In the genomic region with DNA sequence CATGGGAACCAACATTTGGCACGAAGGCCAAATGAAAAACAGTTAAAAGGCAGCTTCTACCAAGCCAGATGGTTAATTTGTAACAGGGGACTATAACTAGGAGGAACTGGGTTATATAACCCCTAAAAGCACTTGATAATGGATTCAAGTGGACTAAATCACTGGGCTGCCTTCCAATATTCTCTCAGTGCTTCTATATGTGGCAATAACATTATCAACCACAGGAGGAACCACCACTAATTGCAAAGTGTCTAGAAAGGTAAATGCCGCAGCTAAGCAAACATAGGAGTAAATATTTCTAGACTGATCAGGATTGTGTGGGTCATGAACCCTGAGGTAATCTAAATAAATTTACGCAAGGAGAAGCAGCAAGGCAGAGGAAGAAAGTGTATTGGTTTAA, we compare ENCODE assay signal across 18 cellular contexts.
DNase-seq lines count a peak whose midpoint lies in the region; ATAC-seq, FAIRE-seq and TF ChIP-seq lines count a peak whose summit lies in the region.
"Had no signal": no experiment of that assay in that cellular context is flagged by ENCODE, and none has a peak within 500 bp of the region (broad histone marks: within the 10 kb centered on the region; RNA-seq: fewer than 3 reads in every experiment).

No MANE protein-coding gene starts in this region.

- BruUV-seq in HepG2 (replicated peaks; lab: Mats Ljungman, UMichigan) = no TSS peak

- 20% methylated on average over 3 of the region's 3 CpGs for WGBS in liver
- 3% methylated on average over 3 of the region's 3 CpGs for WGBS in HepG2 (ENCODE audit: low lambda C conversion rate)
- WGBS in mesenchymal stem cell = 14% methylated on average over 1 of the region's 3 CpGs

- H4K8ac ChIP-seq in mesenchymal stem cell (ENCODE audit: low read length) = no peak overlapping the region

- in situ Hi-C loops in HepG2 (cut with HindIII; ENCODE audit: extremely low pct_ligation_motif_present, low pct_unique_long_range_greater_than_20kb) = no loop called here

- intact Hi-C loops in HepG2 (cut with micrococcal nuclease; ENCODE audit: unreplicated experiment) = no loop called here

- no peak overlapping the region for H3K4me3 ChIP-seq in liver (ENCODE audit: low read depth in 1 of 3, low read length in 3 of 3)
- no peak overlapping the region for H3K4me3 ChIP-seq in HepG2 (replicated peaks in 1 of 3; ENCODE audit: insufficient read depth in 1 of 3, low read depth in 2 of 3, low read length in 3 of 3)
- no peak overlapping the region for H3K4me3 ChIP-seq in mesenchymal stem cell (ENCODE audit: insufficient read depth in 1 of 2, low read depth in 1 of 2, low read length in 2 of 2)
- H3K4me3 ChIP-seq: cardiac muscle cell, transverse colon had no signal

- POLR2A ChIA-PET in HepG2 (lab: Yijun Ruan, JAX) = no interaction called here

- H3K4me1 ChIP-seq in liver (ENCODE audit: control insufficient read depth in 4 of 4, insufficient read depth in 4 of 4, low read length in 3 of 4) (peaks cover 0 to 4% (median under 1%) of the 10 kb centered on the region in 4 donors), HepG2 (ENCODE audit: insufficient read depth, low read length) (no peaks in the 10 kb centered on the region), mesenchymal stem cell (ENCODE audit: control insufficient read depth, insufficient read depth, low read depth, low read length) (no peaks in the 10 kb centered on the region)
- H3K4me1 ChIP-seq: transverse colon had no signal

- H3K27me3 Mint-ChIP-seq in type B pancreatic cell = no peaks in the 10 kb centered on the region
- H3K27me3 Mint-ChIP-seq: activated naive CD8-positive, alpha-beta T cell treated with anti-CD3 and anti-CD28 coated beads, Interleukin-2, amount 10 ng/mL, durations not matched to agents 7 days and 5 days; stimulated activated memory B cell treated with anti-CD40 and anti-IgM and Interleukin-4, amounts not matched to agents 10 μg/mL and 1 μg/mL and 100 μg/mL, for 72 hours; T-cell had no signal

- no peaks in the 10 kb centered on the region for H3K27me3 ChIP-seq in liver (ENCODE audit: control insufficient read depth in 4 of 4, insufficient read depth in 4 of 4, low read length in 3 of 4)
- no peaks in the 10 kb centered on the region for H3K27me3 ChIP-seq in HepG2 (ENCODE audit: control insufficient read depth in 1 of 2, insufficient read depth in 2 of 2, low read length in 2 of 2)
- H3K27me3 ChIP-seq in mesenchymal stem cell (ENCODE audit: control insufficient read depth in 1 of 2, insufficient read depth in 1 of 2, low read length in 2 of 2) = no peaks in the 10 kb centered on the region
- H3K27me3 ChIP-seq: cardiac muscle cell, transverse colon had no signal

- DNase-seq in HepG2 (ENCODE audit: low spot score) (no peak), NCI-H69 (lab: John Stamatoyannopoulos, UW) (peak; percentile 86), urothelium cell line (ENCODE audit: low spot score) (no peak), mesenchymal stem cell (no peak), type B pancreatic cell (ENCODE audit: extremely low spot score, unreplicated experiment) (no peak)
- DNase-seq: activated CD8-positive, alpha-beta T cell treated with anti-CD3 and anti-CD28 coated beads, Interleukin-2, amount 10 ng/mL, durations not matched to agents 7 days and 5 days; activated naive CD8-positive, alpha-beta T cell treated with anti-CD3 and anti-CD28 coated beads, Interleukin-2, amount 10 ng/mL, durations not matched to agents 7 days and 5 days; effector CD4-positive, alpha-beta T cell; IMR-90; left cardiac atrium; MV-4-11; T-cell; transverse colon had no signal

- no peak overlapping the region for H3K27ac ChIP-seq in liver (ENCODE audit: low read depth in 1 of 2, low read length in 2 of 2)
- H3K27ac ChIP-seq in HepG2 (ENCODE audit: extremely low read length, insufficient read depth, low read length) = no peak overlapping the region
- H3K27ac ChIP-seq in mesenchymal stem cell (ENCODE audit: low read length, poor library complexity, severe bottlenecking) = no peak overlapping the region
- H3K27ac ChIP-seq: cardiac muscle cell, transverse colon had no signal

- H3K36me3 ChIP-seq in liver (ENCODE audit: control insufficient read depth in 4 of 4, insufficient read depth in 3 of 4, low read depth in 1 of 4, low read length in 3 of 4) (no peaks in the 10 kb centered on the region), HepG2 (replicated peaks in 1 of 2; ENCODE audit: control insufficient read depth in 1 of 2, insufficient read depth in 2 of 2, low read length in 2 of 2) (no peaks in the 10 kb centered on the region), mesenchymal stem cell (ENCODE audit: control insufficient read depth in 1 of 2, insufficient read depth in 2 of 2, low read depth in 1 of 2, low read length in 2 of 2) (no peaks in the 10 kb centered on the region)
- H3K36me3 ChIP-seq: cardiac muscle cell, transverse colon had no signal

- H2AK5ac ChIP-seq in mesenchymal stem cell (ENCODE audit: low read length, severe bottlenecking) = no peak overlapping the region

- no peaks in the 10 kb centered on the region for H3K79me1 ChIP-seq in mesenchymal stem cell (replicated peaks; ENCODE audit: low read length, poor library complexity, severe bottlenecking)

- TF ChIP-seq EP300 in HepG2 (IDR thresholded peaks at IDR 0.05; ENCODE audit: low read depth in 2 of 2, low read length in 2 of 2) (no peak), HepG2 (CRISPR knock-in tag; IDR thresholded peaks at IDR 0.05; ENCODE audit: borderline replicate concordance) (no peak)

- H3K27ac Mint-ChIP-seq in type B pancreatic cell = no peak overlapping the region
- H3K27ac Mint-ChIP-seq: activated CD8-positive, alpha-beta T cell treated with anti-CD3 and anti-CD28 coated beads, Interleukin-2, amount 10 ng/mL, durations not matched to agents 7 days and 5 days; activated naive CD8-positive, alpha-beta T cell treated with anti-CD3 and anti-CD28 coated beads, Interleukin-2, amount 10 ng/mL, durations not matched to agents 7 days and 5 days; stimulated activated memory B cell treated with anti-CD40 and anti-IgM and Interleukin-4, amounts not matched to agents 10 μg/mL and 1 μg/mL and 100 μg/mL, for 72 hours; T-cell had no signal

- no peak for TF ChIP-seq CTCF in liver (IDR thresholded peaks at IDR 0.05; ENCODE audit: low read depth, low read length, missing input control)
- TF ChIP-seq CTCF in HepG2 (CRISPR knock-in tag; IDR thresholded peaks at IDR 0.05) = no peak
- TF ChIP-seq CTCF in type B pancreatic cell (conservative IDR thresholded peaks at IDR 0.05) = no peak

- FAIRE-seq in HepG2 (lab: Jason Lieb, UNC) = no peak
- FAIRE-seq in islet of Langerhans (lab: Jason Lieb, UNC) = peak; percentile 100
- no peak for FAIRE-seq in urothelium cell line (lab: Jason Lieb, UNC)

- no peak overlapping the region for H2BK15ac ChIP-seq in mesenchymal stem cell (ENCODE audit: low read depth, poor library complexity, severe bottlenecking)

- H3K9ac ChIP-seq in liver (ENCODE audit: low read depth in 1 of 2, low read length in 2 of 2) (no peak overlapping the region), HepG2 (ENCODE audit: insufficient read depth, low read depth, low read length) (no peak overlapping the region), mesenchymal stem cell (ENCODE audit: low read length) (no peak overlapping the region)

- H2BK12ac ChIP-seq in mesenchymal stem cell (ENCODE audit: low read length in 2 of 2) = no peak overlapping the region

- H3K4me2 ChIP-seq in HepG2 (ENCODE audit: low read depth, low read length) (no peak overlapping the region), mesenchymal stem cell (ENCODE audit: low read length, poor library complexity, severe bottlenecking) (no peak overlapping the region)

- TF ChIP-seq POLR2A in HepG2 (IDR thresholded peaks at IDR 0.05; ENCODE audit: insufficient read depth in 1 of 2, low read depth in 2 of 2, low read length in 2 of 2) = no peak

- H3K9me3 Mint-ChIP-seq in type B pancreatic cell = no peaks in the 10 kb centered on the region

- H4K91ac ChIP-seq in mesenchymal stem cell (ENCODE audit: low read length) = no peak overlapping the region

- no peak overlapping the region for H3K14ac ChIP-seq in mesenchymal stem cell (ENCODE audit: low read length in 2 of 2)

- H3K23ac ChIP-seq in mesenchymal stem cell (ENCODE audit: low read length in 2 of 2) = no peak overlapping the region

- no peak overlapping the region for H2BK120ac ChIP-seq in mesenchymal stem cell (ENCODE audit: low read depth, low read length)

- ATAC-seq in HepG2 = no peak
- no peak for ATAC-seq in GM18909 (IDR thresholded peaks at IDR 0.05; ENCODE audit: poor library complexity, unreplicated experiment)
- ATAC-seq: activated CD8-positive, alpha-beta T cell treated with anti-CD3 and anti-CD28 coated beads, Interleukin-2, amount 10 ng/mL, durations not matched to agents 7 days and 5 days; left cardiac atrium; stimulated activated memory B cell treated with anti-CD40 and anti-IgM and Interleukin-4, amounts not matched to agents 10 μg/mL and 1 μg/mL and 100 μg/mL, for 72 hours; T-cell had no signal

- H3K36me3 Mint-ChIP-seq in type B pancreatic cell = no peaks in the 10 kb centered on the region
- H3K36me3 Mint-ChIP-seq: activated naive CD8-positive, alpha-beta T cell treated with anti-CD3 and anti-CD28 coated beads, Interleukin-2, amount 10 ng/mL, durations not matched to agents 7 days and 5 days; stimulated activated memory B cell treated with anti-CD40 and anti-IgM and Interleukin-4, amounts not matched to agents 10 μg/mL and 1 μg/mL and 100 μg/mL, for 72 hours; T-cell had no signal

- no peak overlapping the region for H3K4me3 Mint-ChIP-seq in type B pancreatic cell
- H3K4me3 Mint-ChIP-seq: activated CD8-positive, alpha-beta T cell treated with anti-CD3 and anti-CD28 coated beads, Interleukin-2, amount 10 ng/mL, durations not matched to agents 7 days and 5 days; activated naive CD8-positive, alpha-beta T cell treated with anti-CD3 and anti-CD28 coated beads, Interleukin-2, amount 10 ng/mL, durations not matched to agents 7 days and 5 days; stimulated activated memory B cell treated with anti-CD40 and anti-IgM and Interleukin-4, amounts not matched to agents 10 μg/mL and 1 μg/mL and 100 μg/mL, for 72 hours; T-cell had no signal

- H3K79me2 ChIP-seq in HepG2 (ENCODE audit: insufficient read depth, low read length) = no peaks in the 10 kb centered on the region

- H3K4ac ChIP-seq in mesenchymal stem cell (ENCODE audit: low read depth in 1 of 2, low read length in 2 of 2) = no peak overlapping the region

- H3K18ac ChIP-seq in mesenchymal stem cell (ENCODE audit: low read depth in 1 of 2, low read length in 2 of 2) = no peak overlapping the region

- CTCF ChIA-PET in HepG2 (lab: Yijun Ruan, JAX; ENCODE audit: low intra/inter-chr PET ratio, low total read pairs) = no interaction called here

- no peak overlapping the region for H2BK5ac ChIP-seq in mesenchymal stem cell (ENCODE audit: low read depth, low read length, poor library complexity, severe bottlenecking)

- no peak overlapping the region for H2AFZ ChIP-seq in HepG2 (ENCODE audit: low read length)
- no peak overlapping the region for H2AFZ ChIP-seq in mesenchymal stem cell (ENCODE audit: low read depth, low read length)

- no peaks in the 10 kb centered on the region for H4K20me1 ChIP-seq in HepG2 (ENCODE audit: insufficient read depth, low read length)

- no peaks in the 10 kb centered on the region for H3K4me1 Mint-ChIP-seq in type B pancreatic cell (ENCODE audit: unreplicated experiment)
- H3K4me1 Mint-ChIP-seq: activated naive CD8-positive, alpha-beta T cell treated with anti-CD3 and anti-CD28 coated beads, Interleukin-2, amount 10 ng/mL, durations not matched to agents 7 days and 5 days; stimulated activated memory B cell treated with anti-CD40 and anti-IgM and Interleukin-4, amounts not matched to agents 10 μg/mL and 1 μg/mL and 100 μg/mL, for 72 hours; T-cell had no signal

- H3K9me3 ChIP-seq in liver (ENCODE audit: control insufficient read depth in 4 of 4, low read length in 3 of 4) (no peaks in the 10 kb centered on the region), HepG2 (ENCODE audit: low read length) (peaks cover 76% of the 10 kb centered on the region), mesenchymal stem cell (ENCODE audit: control insufficient read depth, low read length) (no peaks in the 10 kb centered on the region)
- H3K9me3 ChIP-seq: transverse colon had no signal

- TF ChIP-seq RAD21 in liver (IDR thresholded peaks at IDR 0.05) (no peak), HepG2 (CRISPR knock-in tag; IDR thresholded peaks at IDR 0.05) (no peak)
